16 cellular contexts compared by ENCODE assay signal in genomic region chr6:1111361-1111760, GRCh38.
"Had no signal": no experiment of that assay in that cellular context is flagged by ENCODE, and none has a peak within 500 bp of the region (broad histone marks: within the 10 kb centered on the region; RNA-seq: fewer than 3 reads in every experiment).

No MANE protein-coding gene starts in this region.

- H3K36me3 Mint-ChIP-seq: natural killer cell; stimulated activated naive B cell treated with anti-CD40 and anti-IgM and Interleukin-4, amounts not matched to agents 10 μg/mL and 1 μg/mL and 100 μg/mL, for 72 hours had no signal

- H3K4me1 ChIP-seq: left ventricle myocardium inferior, right atrium auricular region, tibial nerve had no signal

- H3K9me3 Mint-ChIP-seq: effector memory CD8-positive, alpha-beta T cell; natural killer cell had no signal

- H3K4me3 Mint-ChIP-seq: effector memory CD8-positive, alpha-beta T cell; natural killer cell; stimulated activated naive B cell treated with anti-CD40 and anti-IgM and Interleukin-4, amounts not matched to agents 10 μg/mL and 1 μg/mL and 100 μg/mL, for 72 hours had no signal

- H3K27ac ChIP-seq: left ventricle myocardium inferior, right atrium auricular region, tibial nerve had no signal

- H3K36me3 ChIP-seq: left ventricle myocardium inferior, right atrium auricular region, tibial nerve had no signal

- H3K27ac Mint-ChIP-seq: effector memory CD8-positive, alpha-beta T cell; natural killer cell; progenitor cell of endocrine pancreas; stimulated activated naive B cell treated with anti-CD40 and anti-IgM and Interleukin-4, amounts not matched to agents 10 μg/mL and 1 μg/mL and 100 μg/mL, for 72 hours had no signal

- H3K4me1 Mint-ChIP-seq: natural killer cell; stimulated activated naive B cell treated with anti-CD40 and anti-IgM and Interleukin-4, amounts not matched to agents 10 μg/mL and 1 μg/mL and 100 μg/mL, for 72 hours had no signal

- H3K4me3 ChIP-seq: left ventricle myocardium inferior, right atrium auricular region, tibial nerve had no signal

- ATAC-seq: activated CD4-positive, CD25-positive, alpha-beta regulatory T cell treated with anti-CD3 and anti-CD28 coated beads, Interleukin-2, amount 50 U/mL, for 24 hours; effector memory CD8-positive, alpha-beta T cell; natural killer cell; stimulated activated naive B cell treated with anti-CD40 and anti-IgM and Interleukin-4, amounts not matched to agents 10 μg/mL and 1 μg/mL and 100 μg/mL, for 72 hours had no signal

- H3K27me3 ChIP-seq: right atrium auricular region, tibial nerve had no signal

- DNase-seq: activated naive CD4-positive, alpha-beta T cell; activated T-cell treated with anti-CD3 and anti-CD28 coated beads for 4 hours; anterior cingulate cortex; dermis blood vessel endothelial cell; effector memory CD8-positive, alpha-beta T cell; islet precursor cell; left ventricle myocardium inferior; mesenchymal stem cell; natural killer cell; stimulated activated CD4-positive, alpha-beta T cell treated with anti-CD3 and anti-CD28 coated beads, Interleukin-15, amount 100 ng/mL, for 24 hours; stimulated activated CD4-positive, alpha-beta T cell treated with anti-CD3 and anti-CD28 coated beads, Interleukin-4, amount 100 ng/mL, for 1 hour; stimulated activated naive B cell treated with anti-CD40 and anti-IgM and Interleukin-4, amounts not matched to agents 10 μg/mL and 1 μg/mL and 100 μg/mL, for 72 hours had no signal
